In the genomic region with DNA sequence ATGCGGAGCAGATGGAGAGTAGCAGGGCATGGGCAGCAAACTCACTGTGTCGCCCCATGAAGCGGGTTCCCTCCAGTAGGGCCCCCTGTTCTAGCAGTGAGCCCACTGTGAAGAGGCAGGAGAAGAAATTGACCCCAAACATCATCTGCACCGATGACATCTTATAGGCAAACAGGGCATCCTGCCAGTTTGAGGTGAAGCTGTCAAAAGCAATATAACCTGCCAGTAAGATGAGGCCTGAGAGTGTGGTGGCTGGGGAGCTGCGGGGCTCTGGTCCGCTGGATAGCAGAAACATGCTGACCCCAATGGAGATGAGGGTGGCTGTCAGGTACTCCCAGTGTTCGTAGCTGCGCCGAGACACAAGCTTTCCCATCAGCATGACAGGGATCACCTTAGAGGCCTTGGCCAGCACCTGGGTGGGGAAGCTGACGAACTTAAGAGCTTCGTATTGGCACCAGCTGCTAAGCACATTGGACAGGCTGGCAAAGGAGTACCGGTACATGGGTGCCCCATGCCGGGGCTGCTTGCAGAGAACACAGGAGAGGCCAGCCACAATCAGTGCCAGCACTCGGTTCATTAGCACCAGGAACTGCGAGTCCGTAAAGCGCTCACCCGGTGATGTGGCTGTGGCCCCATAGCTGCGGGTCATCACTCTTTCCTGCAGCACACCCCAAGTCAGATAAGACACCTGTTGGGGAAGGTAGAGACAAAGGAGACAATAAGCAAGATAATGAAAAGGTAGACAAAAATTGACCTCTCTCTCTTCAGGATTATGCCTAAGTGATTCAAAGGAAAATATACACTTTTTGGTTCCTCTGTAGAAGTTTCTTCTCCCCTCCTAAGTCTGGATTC, we compare ENCODE assay signal across 1 cellular context.
TF ChIP-seq lines count a peak whose summit lies in the region.

No MANE protein-coding gene starts in this region.

TF ChIP-seq in GM23338, 12 proteins besides CTCF, POLR2A, EP300 and RAD21 (continued from another document):
- TF ChIP-seq, protein P1, sequence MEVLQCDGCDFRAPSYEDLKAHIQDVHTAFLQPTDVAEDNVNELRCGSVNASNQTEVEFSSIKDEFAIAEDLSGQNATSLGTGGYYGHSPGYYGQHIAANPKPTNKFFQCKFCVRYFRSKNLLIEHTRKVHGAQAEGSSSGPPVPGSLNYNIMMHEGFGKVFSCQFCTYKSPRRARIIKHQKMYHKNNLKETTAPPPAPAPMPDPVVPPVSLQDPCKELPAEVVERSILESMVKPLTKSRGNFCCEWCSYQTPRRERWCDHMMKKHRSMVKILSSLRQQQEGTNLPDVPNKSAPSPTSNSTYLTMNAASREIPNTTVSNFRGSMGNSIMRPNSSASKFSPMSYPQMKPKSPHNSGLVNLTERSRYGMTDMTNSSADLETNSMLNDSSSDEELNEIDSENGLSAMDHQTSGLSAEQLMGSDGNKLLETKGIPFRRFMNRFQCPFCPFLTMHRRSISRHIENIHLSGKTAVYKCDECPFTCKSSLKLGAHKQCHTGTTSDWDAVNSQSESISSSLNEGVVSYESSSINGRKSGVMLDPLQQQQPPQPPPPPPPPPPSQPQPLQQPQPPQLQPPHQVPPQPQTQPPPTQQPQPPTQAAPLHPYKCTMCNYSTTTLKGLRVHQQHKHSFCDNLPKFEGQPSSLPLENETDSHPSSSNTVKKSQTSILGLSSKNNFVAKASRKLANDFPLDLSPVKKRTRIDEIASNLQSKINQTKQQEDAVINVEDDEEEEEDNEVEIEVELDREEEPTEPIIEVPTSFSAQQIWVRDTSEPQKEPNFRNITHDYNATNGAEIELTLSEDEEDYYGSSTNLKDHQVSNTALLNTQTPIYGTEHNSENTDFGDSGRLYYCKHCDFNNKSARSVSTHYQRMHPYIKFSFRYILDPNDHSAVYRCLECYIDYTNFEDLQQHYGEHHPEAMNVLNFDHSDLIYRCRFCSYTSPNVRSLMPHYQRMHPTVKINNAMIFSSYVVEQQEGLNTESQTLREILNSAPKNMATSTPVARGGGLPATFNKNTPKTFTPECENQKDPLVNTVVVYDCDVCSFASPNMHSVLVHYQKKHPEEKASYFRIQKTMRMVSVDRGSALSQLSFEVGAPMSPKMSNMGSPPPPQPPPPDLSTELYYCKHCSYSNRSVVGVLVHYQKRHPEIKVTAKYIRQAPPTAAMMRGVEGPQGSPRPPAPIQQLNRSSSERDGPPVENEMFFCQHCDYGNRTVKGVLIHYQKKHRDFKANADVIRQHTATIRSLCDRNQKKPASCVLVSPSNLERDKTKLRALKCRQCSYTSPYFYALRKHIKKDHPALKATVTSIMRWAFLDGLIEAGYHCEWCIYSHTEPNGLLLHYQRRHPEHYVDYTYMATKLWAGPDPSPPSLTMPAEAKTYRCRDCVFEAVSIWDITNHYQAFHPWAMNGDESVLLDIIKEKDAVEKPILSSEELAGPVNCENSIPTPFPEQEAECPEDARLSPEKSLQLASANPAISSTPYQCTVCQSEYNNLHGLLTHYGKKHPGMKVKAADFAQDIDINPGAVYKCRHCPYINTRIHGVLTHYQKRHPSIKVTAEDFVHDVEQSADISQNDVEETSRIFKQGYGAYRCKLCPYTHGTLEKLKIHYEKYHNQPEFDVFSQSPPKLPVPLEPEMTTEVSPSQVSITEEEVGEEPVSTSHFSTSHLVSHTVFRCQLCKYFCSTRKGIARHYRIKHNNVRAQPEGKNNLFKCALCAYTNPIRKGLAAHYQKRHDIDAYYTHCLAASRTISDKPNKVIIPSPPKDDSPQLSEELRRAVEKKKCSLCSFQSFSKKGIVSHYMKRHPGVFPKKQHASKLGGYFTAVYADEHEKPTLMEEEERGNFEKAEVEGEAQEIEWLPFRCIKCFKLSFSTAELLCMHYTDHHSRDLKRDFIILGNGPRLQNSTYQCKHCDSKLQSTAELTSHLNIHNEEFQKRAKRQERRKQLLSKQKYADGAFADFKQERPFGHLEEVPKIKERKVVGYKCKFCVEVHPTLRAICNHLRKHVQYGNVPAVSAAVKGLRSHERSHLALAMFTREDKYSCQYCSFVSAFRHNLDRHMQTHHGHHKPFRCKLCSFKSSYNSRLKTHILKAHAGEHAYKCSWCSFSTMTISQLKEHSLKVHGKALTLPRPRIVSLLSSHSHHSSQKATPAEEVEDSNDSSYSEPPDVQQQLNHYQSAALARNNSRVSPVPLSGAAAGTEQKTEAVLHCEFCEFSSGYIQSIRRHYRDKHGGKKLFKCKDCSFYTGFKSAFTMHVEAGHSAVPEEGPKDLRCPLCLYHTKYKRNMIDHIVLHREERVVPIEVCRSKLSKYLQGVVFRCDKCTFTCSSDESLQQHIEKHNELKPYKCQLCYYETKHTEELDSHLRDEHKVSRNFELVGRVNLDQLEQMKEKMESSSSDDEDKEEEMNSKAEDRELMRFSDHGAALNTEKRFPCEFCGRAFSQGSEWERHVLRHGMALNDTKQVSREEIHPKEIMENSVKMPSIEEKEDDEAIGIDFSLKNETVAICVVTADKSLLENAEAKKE (CRISPR knock-in tag; IDR thresholded peaks at IDR 0.05), result no peak
- no peak for TF ChIP-seq NANOG (IDR thresholded peaks at IDR 0.05; ENCODE audit: borderline replicate concordance)
- TF ChIP-seq ZNF331 (CRISPR knock-in tag; IDR thresholded peaks at IDR 0.05; ENCODE audit: low read depth), result no peak
- no peak for TF ChIP-seq EZH2phosphoT487 (IDR thresholded peaks at IDR 0.05; ENCODE audit: unreplicated experiment)
- no peak; the same call in 1 of the 2 replicates for TF ChIP-seq POLR2AphosphoS5 (IDR thresholded peaks at IDR 0.05; ENCODE audit: low read depth)
- no peak for TF ChIP-seq STAT1 (IDR thresholded peaks at IDR 0.05; ENCODE audit: unreplicated experiment)
- TF ChIP-seq JUNB (IDR thresholded peaks at IDR 0.05; ENCODE audit: unreplicated experiment), result no peak
- TF ChIP-seq, protein P2, sequence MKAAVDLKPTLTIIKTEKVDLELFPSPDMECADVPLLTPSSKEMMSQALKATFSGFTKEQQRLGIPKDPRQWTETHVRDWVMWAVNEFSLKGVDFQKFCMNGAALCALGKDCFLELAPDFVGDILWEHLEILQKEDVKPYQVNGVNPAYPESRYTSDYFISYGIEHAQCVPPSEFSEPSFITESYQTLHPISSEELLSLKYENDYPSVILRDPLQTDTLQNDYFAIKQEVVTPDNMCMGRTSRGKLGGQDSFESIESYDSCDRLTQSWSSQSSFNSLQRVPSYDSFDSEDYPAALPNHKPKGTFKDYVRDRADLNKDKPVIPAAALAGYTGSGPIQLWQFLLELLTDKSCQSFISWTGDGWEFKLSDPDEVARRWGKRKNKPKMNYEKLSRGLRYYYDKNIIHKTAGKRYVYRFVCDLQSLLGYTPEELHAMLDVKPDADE (IDR thresholded peaks at IDR 0.05), result no peak
- no peak for TF ChIP-seq EZH2 (IDR thresholded peaks at IDR 0.05; ENCODE audit: low read depth, unreplicated experiment)
